ENCODE assay signal across 8 cellular contexts in the genomic region with DNA sequence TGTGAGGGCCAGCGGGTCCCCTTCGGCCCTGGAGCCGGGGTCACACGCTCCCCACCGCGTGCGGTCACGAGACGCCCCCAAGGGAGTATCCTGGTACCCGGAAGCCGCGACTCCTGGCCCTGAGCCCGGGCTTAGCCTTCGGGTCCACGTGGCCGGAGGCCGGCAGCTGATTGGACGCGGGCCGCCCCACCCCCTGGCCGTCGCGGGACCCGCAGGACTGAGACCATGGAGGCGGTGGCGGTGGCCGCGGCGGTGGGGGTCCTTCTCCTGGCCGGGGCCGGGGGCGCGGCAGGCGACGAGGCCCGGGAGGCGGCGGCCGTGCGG. TPM values are rescaled to one million over a fixed set of nuclear protein-coding genes. Genes with fewer than 3 reads are reported as not detected.
A peak's percentile ranks its signal among the peaks of the same experiment; 100 is the strongest.
DNase-seq lines count a peak whose midpoint lies in the region; ATAC-seq and TF ChIP-seq lines count a peak whose summit lies in the region.

A gene (plus strand): TSS at position 194 of the 324 bp plus-strand sequence. CDS start 32 bp downstream, at position 226.

- peak within 1 kb of the TSS; percentile 82 to 89 for H3K9ac ChIP-seq in colonic mucosa (ENCODE audit: low read depth in 2 of 2, low read length in 2 of 2)

- H3K36me3 ChIP-seq in colonic mucosa = no peaks in the 10 kb centered on the region

- intact Hi-C loops in colonic mucosa (cut with DNase I) = no loop called here

- no peak for TF ChIP-seq CTCF in colonic mucosa (IDR thresholded peaks at IDR 0.05)

- peak; percentile 92 for DNase-seq in Ammon's horn (ENCODE audit: low spot score)
- DNase-seq in NCI-H510A treated with DMSO at 0.1 percent for 48 hours (lab: John Stamatoyannopoulos, UW) = peak; percentile 78
- DNase-seq in activated CD4-positive, alpha-beta T cell treated with anti-CD3 and anti-CD28 coated beads for 48 hours = peak; percentile 90
- peak; percentile 98 for DNase-seq in colonic mucosa
- peak; percentile 95 for DNase-seq in left kidney (ENCODE audit: low read depth, low spot score)
- DNase-seq in stimulated activated CD4-positive, alpha-beta T cell treated with anti-CD3 and anti-CD28 coated beads, Interleukin-2, amount 100 ng/mL, for 24 hours = peak; percentile 85 to 92

- TF ChIP-seq POLR2A in GM19193 (IDR thresholded peaks at IDR 0.05; ENCODE audit: extremely low read depth, insufficient read depth, insufficient read length) = peak; percentile 78

- no peaks in the 10 kb centered on the region for H3K27me3 ChIP-seq in colonic mucosa

- peak; percentile 61 for ATAC-seq in HG03378 (IDR thresholded peaks at IDR 0.05; ENCODE audit: unreplicated experiment)

- peak within 1 kb of the TSS; percentile 66 for H3K27ac ChIP-seq in colonic mucosa

- H3K4me1 ChIP-seq in colonic mucosa = peaks cover 7% of the 10 kb centered on the region

- no peaks in the 10 kb centered on the region for H3K9me3 ChIP-seq in colonic mucosa

- peak within 1 kb of the TSS; percentile 67 for H3K4me3 ChIP-seq in colonic mucosa

RNA-seq across cellular contexts. Expression of the gene that starts here (rescaled TPM):
- total RNA-seq in colonic mucosa = 10 to 100 TPM; 27.8 to 38.6 TPM

Comparison
In these comparisons a context has a peak if more than half of its experiments do, and no peak if none do; other contexts are left out.
1. Peak in every context shown above with its lines: DNase-seq, ATAC-seq, H3K4me3 ChIP-seq and H3K27ac ChIP-seq.